Comparison of ENCODE assay signal across 1 cellular context in genomic region chr9:126301985-126302603, GRCh38.
TF ChIP-seq lines count a peak whose summit lies in the region.

No MANE protein-coding gene starts in this region.

TF ChIP-seq in IMR-90, 13 proteins besides CTCF, POLR2A, EP300 and RAD21 (continued from another document):
- no peak for TF ChIP-seq ELK1 (IDR thresholded peaks at IDR 0.05; ENCODE audit: borderline replicate concordance, low read depth, low read length)
- TF ChIP-seq CHD1 (IDR thresholded peaks at IDR 0.05; ENCODE audit: low read depth, low read length), result no peak
- TF ChIP-seq BHLHE40 (IDR thresholded peaks at IDR 0.05; ENCODE audit: low read depth, low read length), result no peak
TF ChIP-seq in IMR-90: peak in this region for 1.
